17 cellular contexts compared by ENCODE assay signal in the genomic region with DNA sequence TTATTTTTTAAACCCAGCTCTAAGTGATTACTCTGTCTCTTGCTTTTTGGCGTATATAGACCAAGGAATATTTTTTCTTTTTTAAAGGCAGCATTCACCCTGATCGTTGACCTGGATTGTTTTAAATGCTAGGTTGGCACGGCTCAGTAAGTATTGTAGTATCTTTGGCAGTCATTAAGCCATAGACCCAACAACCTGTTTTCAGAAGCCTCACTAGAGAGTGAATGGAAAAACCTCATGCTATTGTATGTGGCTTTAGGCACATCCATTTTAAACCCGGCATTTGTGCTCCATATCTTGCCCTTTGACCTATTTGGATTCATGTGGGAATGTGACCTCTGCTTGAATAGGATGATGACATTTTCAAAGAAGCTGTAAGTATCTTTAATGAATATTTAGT.
"Had no signal": no experiment of that assay in that cellular context is flagged by ENCODE, and none has a peak within 500 bp of the region (broad histone marks: within the 10 kb centered on the region; RNA-seq: fewer than 3 reads in every experiment).

No MANE protein-coding gene starts in this region.

- H3K4me1 ChIP-seq: gastrocnemius medialis, stomach had no signal

- H3K9me3 ChIP-seq: gastrocnemius medialis, ovary, stomach, thoracic aorta had no signal

- H3K36me3 ChIP-seq: brain microvascular endothelial cell, gastrocnemius medialis, heart left ventricle, ovary, stomach, thoracic aorta had no signal

- H3K4me3 ChIP-seq: gastrocnemius medialis, ovary, stomach, thoracic aorta had no signal

- DNase-seq: activated CD4-positive, alpha-beta T cell treated with anti-CD3 and anti-CD28 coated beads, Interleukin-2, amount 50 U/mL, for 1 hour; activated CD8-positive, alpha-beta memory T cell treated with anti-CD3 and anti-CD28 coated beads for 24 hours; activated naive CD8-positive, alpha-beta T cell treated with anti-CD3 and anti-CD28 coated beads, Interleukin-2, amount 10 ng/mL, durations not matched to agents 7 days and 5 days; brain microvascular endothelial cell; cerebellar nuclear complex; effector memory CD8-positive, alpha-beta T cell; gastrocnemius medialis; heart left ventricle; left cardiac atrium; midbrain; ovary; stimulated activated CD4-positive, alpha-beta T cell treated with anti-CD3 and anti-CD28 coated beads, Interleukin-12 subunit alpha, Interleukin-12 subunit beta, amount 100 ng/mL, for 4 hours; stimulated activated CD4-positive, alpha-beta T cell treated with anti-CD3 and anti-CD28 coated beads, Interleukin-2, amount 100 ng/mL, for 24 hours; stomach; T1000 had no signal

- ATAC-seq: activated CD4-positive, CD25-positive, alpha-beta regulatory T cell treated with anti-CD3 and anti-CD28 coated beads, Interleukin-2, amount 50 U/mL, for 24 hours; effector memory CD8-positive, alpha-beta T cell; gastrocnemius medialis; left cardiac atrium had no signal

- H3K27ac ChIP-seq: brain microvascular endothelial cell, gastrocnemius medialis, heart left ventricle, ovary, stomach, thoracic aorta had no signal

- H3K27me3 ChIP-seq: brain microvascular endothelial cell, gastrocnemius medialis, heart left ventricle, ovary, stomach had no signal
